Comparison of ENCODE assay signal across 1 cellular context in the genomic region with DNA sequence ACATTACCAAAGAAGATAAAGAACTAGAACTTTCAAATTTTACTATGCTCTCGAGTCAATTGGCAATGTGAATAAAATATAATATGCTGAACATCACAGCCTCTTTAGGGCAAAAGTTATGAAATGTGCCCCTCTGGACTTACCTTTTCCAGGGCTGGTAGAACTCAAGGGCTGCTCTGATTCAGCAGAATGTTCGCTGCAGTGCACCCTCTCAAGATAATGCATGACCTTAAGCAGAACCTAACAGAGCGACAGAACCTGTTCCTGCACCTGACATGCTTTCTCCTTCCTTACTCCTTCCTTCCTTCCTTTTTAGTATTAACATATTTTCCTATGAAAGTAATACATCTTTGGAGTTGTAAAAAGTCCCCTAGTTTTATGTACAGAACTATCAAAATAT.
TF ChIP-seq lines count a peak whose summit lies in the region.

No MANE protein-coding gene starts in this region.

TF ChIP-seq in K562, 482 proteins besides CTCF, POLR2A, EP300 and RAD21 (continued from another document):
- TF ChIP-seq, protein P1, sequence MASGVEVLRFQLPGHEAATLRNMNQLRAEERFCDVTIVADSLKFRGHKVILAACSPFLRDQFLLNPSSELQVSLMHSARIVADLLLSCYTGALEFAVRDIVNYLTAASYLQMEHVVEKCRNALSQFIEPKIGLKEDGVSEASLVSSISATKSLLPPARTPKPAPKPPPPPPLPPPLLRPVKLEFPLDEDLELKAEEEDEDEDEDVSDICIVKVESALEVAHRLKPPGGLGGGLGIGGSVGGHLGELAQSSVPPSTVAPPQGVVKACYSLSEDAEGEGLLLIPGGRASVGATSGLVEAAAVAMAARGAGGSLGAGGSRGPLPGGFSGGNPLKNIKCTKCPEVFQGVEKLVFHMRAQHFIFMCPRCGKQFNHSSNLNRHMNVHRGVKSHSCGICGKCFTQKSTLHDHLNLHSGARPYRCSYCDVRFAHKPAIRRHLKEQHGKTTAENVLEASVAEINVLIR (CRISPR knock-in tag; IDR thresholded peaks at IDR 0.05): no peak
- TF ChIP-seq, protein P2, sequence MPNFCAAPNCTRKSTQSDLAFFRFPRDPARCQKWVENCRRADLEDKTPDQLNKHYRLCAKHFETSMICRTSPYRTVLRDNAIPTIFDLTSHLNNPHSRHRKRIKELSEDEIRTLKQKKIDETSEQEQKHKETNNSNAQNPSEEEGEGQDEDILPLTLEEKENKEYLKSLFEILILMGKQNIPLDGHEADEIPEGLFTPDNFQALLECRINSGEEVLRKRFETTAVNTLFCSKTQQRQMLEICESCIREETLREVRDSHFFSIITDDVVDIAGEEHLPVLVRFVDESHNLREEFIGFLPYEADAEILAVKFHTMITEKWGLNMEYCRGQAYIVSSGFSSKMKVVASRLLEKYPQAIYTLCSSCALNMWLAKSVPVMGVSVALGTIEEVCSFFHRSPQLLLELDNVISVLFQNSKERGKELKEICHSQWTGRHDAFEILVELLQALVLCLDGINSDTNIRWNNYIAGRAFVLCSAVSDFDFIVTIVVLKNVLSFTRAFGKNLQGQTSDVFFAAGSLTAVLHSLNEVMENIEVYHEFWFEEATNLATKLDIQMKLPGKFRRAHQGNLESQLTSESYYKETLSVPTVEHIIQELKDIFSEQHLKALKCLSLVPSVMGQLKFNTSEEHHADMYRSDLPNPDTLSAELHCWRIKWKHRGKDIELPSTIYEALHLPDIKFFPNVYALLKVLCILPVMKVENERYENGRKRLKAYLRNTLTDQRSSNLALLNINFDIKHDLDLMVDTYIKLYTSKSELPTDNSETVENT (CRISPR knock-in tag; IDR thresholded peaks at IDR 0.05): no peak
- TF ChIP-seq SMAD1 (IDR thresholded peaks at IDR 0.05; ENCODE audit: low read depth, low read length, partially characterized antibody) (no peak), NFE2 (IDR thresholded peaks at IDR 0.05; ENCODE audit: low read depth) (peak; percentile 73), POLR2G (IDR thresholded peaks at IDR 0.05; ENCODE audit: low read depth, low read length) (no peak), JUNB (CRISPR knock-in tag; conservative IDR thresholded peaks at IDR 0.05) (no peak), SIN3A (IDR thresholded peaks at IDR 0.05; ENCODE audit: borderline replicate concordance in 2 of 2, control insufficient read depth in 1 of 2, low read depth in 2 of 2, low read length in 2 of 2) (no peak), SMARCA4 (IDR thresholded peaks at IDR 0.05) (no peak), ZNF589 (CRISPR knock-in tag; IDR thresholded peaks at IDR 0.05; ENCODE audit: low read depth) (no peak), C11orf30 (IDR thresholded peaks at IDR 0.05; ENCODE audit: low read depth) (peak; percentile 54; the same call in 1 of the 2 replicates), MAFG (tag; conservative IDR thresholded peaks at IDR 0.05) (peak; percentile 45; the same call in 1 of the 2 replicates), ZNF76 (CRISPR knock-in tag; IDR thresholded peaks at IDR 0.05; ENCODE audit: borderline replicate concordance) (no peak), IFI16 (CRISPR knock-in tag; IDR thresholded peaks at IDR 0.05) (no peak), TEAD2 (tag; IDR thresholded peaks at IDR 0.05) (no peak), NUFIP1 (IDR thresholded peaks at IDR 0.05; ENCODE audit: partially characterized antibody) (no peak), ZFP30 (CRISPR knock-in tag; IDR thresholded peaks at IDR 0.05; ENCODE audit: borderline replicate concordance) (no peak), NFXL1 (CRISPR knock-in tag; IDR thresholded peaks at IDR 0.05) (no peak), ZNF316 (IDR thresholded peaks at IDR 0.05) (peak; percentile 34; the same call in 1 of the 2 replicates), TRIM28 (IDR thresholded peaks at IDR 0.05) (no peak)
- TF ChIP-seq, protein P3, sequence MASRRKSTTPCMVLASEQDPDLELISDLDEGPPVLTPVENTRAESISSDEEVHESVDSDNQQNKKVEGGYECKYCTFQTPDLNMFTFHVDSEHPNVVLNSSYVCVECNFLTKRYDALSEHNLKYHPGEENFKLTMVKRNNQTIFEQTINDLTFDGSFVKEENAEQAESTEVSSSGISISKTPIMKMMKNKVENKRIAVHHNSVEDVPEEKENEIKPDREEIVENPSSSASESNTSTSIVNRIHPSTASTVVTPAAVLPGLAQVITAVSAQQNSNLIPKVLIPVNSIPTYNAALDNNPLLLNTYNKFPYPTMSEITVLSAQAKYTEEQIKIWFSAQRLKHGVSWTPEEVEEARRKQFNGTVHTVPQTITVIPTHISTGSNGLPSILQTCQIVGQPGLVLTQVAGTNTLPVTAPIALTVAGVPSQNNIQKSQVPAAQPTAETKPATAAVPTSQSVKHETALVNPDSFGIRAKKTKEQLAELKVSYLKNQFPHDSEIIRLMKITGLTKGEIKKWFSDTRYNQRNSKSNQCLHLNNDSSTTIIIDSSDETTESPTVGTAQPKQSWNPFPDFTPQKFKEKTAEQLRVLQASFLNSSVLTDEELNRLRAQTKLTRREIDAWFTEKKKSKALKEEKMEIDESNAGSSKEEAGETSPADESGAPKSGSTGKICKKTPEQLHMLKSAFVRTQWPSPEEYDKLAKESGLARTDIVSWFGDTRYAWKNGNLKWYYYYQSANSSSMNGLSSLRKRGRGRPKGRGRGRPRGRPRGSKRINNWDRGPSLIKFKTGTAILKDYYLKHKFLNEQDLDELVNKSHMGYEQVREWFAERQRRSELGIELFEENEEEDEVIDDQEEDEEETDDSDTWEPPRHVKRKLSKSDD (conservative IDR thresholded peaks at IDR 0.05; ENCODE audit: low read length): no peak
- TF ChIP-seq, protein P4, sequence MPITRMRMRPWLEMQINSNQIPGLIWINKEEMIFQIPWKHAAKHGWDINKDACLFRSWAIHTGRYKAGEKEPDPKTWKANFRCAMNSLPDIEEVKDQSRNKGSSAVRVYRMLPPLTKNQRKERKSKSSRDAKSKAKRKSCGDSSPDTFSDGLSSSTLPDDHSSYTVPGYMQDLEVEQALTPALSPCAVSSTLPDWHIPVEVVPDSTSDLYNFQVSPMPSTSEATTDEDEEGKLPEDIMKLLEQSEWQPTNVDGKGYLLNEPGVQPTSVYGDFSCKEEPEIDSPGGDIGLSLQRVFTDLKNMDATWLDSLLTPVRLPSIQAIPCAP (CRISPR knock-in tag; IDR thresholded peaks at IDR 0.05; ENCODE audit: borderline replicate concordance): no peak
- TF ChIP-seq, protein P5, sequence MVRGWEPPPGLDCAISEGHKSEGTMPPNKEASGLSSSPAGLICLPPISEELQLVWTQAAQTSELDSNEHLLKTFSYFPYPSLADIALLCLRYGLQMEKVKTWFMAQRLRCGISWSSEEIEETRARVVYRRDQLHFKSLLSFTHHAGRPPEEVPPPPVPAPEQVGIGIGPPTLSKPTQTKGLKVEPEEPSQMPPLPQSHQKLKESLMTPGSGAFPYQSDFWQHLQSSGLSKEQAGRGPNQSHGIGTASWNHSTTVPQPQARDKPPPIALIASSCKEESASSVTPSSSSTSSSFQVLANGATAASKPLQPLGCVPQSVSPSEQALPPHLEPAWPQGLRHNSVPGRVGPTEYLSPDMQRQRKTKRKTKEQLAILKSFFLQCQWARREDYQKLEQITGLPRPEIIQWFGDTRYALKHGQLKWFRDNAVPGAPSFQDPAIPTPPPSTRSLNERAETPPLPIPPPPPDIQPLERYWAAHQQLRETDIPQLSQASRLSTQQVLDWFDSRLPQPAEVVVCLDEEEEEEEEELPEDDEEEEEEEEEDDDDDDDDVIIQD (CRISPR knock-in tag; IDR thresholded peaks at IDR 0.05): no peak
- TF ChIP-seq, protein P6, sequence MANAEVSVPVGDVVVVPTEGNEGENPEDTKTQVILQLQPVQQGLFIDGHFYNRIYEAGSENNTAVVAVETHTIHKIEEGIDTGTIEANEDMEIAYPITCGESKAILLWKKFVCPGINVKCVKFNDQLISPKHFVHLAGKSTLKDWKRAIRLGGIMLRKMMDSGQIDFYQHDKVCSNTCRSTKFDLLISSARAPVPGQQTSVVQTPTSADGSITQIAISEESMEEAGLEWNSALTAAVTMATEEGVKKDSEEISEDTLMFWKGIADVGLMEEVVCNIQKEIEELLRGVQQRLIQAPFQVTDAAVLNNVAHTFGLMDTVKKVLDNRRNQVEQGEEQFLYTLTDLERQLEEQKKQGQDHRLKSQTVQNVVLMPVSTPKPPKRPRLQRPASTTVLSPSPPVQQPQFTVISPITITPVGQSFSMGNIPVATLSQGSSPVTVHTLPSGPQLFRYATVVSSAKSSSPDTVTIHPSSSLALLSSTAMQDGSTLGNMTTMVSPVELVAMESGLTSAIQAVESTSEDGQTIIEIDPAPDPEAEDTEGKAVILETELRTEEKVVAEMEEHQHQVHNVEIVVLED (CRISPR knock-in tag; IDR thresholded peaks at IDR 0.05): no peak
- TF ChIP-seq, protein P7, sequence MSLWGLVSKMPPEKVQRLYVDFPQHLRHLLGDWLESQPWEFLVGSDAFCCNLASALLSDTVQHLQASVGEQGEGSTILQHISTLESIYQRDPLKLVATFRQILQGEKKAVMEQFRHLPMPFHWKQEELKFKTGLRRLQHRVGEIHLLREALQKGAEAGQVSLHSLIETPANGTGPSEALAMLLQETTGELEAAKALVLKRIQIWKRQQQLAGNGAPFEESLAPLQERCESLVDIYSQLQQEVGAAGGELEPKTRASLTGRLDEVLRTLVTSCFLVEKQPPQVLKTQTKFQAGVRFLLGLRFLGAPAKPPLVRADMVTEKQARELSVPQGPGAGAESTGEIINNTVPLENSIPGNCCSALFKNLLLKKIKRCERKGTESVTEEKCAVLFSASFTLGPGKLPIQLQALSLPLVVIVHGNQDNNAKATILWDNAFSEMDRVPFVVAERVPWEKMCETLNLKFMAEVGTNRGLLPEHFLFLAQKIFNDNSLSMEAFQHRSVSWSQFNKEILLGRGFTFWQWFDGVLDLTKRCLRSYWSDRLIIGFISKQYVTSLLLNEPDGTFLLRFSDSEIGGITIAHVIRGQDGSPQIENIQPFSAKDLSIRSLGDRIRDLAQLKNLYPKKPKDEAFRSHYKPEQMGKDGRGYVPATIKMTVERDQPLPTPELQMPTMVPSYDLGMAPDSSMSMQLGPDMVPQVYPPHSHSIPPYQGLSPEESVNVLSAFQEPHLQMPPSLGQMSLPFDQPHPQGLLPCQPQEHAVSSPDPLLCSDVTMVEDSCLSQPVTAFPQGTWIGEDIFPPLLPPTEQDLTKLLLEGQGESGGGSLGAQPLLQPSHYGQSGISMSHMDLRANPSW (CRISPR knock-in tag; IDR thresholded peaks at IDR 0.05): no peak
- TF ChIP-seq, protein P8, sequence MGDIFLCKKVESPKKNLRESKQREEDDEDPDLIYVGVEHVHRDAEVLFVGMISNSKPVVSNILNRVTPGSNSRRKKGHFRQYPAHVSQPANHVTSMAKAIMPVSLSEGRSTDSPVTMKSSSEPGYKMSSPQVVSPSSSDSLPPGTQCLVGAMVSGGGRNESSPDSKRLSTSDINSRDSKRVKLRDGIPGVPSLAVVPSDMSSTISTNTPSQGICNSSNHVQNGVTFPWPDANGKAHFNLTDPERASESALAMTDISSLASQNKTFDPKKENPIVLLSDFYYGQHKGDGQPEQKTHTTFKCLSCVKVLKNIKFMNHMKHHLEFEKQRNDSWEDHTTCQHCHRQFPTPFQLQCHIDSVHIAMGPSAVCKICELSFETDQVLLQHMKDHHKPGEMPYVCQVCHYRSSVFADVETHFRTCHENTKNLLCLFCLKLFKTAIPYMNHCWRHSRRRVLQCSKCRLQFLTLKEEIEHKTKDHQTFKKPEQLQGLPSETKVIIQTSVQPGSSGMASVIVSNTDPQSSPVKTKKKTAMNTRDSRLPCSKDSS (IDR thresholded peaks at IDR 0.05; ENCODE audit: low read depth, partially characterized antibody): no peak
- TF ChIP-seq, protein P9, sequence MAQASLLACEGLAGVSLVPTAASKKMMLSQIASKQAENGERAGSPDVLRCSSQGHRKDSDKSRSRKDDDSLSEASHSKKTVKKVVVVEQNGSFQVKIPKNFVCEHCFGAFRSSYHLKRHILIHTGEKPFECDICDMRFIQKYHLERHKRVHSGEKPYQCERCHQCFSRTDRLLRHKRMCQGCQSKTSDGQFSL (CRISPR knock-in tag; IDR thresholded peaks at IDR 0.05): no peak
- TF ChIP-seq, protein P9 (tag; IDR thresholded peaks at IDR 0.05): no peak
- TF ChIP-seq, protein P10, sequence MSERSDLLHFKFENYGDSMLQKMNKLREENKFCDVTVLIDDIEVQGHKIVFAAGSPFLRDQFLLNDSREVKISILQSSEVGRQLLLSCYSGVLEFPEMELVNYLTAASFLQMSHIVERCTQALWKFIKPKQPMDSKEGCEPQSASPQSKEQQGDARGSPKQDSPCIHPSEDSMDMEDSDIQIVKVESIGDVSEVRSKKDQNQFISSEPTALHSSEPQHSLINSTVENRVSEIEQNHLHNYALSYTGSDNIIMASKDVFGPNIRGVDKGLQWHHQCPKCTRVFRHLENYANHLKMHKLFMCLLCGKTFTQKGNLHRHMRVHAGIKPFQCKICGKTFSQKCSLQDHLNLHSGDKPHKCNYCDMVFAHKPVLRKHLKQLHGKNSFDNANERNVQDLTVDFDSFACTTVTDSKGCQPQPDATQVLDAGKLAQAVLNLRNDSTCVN (CRISPR knock-in tag; IDR thresholded peaks at IDR 0.05): no peak
